Comparison of ENCODE assay signal across 8 cellular contexts in genomic region chr11:61477734-61478148, GRCh38. TPM values are rescaled to one million over a fixed set of nuclear protein-coding genes. Genes with fewer than 3 reads are reported as not detected.
DNase-seq lines count a peak whose midpoint lies in the region; ATAC-seq and TF ChIP-seq lines count a peak whose summit lies in the region.

No MANE protein-coding gene starts in this region.

- H3K27ac ChIP-seq in RWPE1 (no peak overlapping the region), right cardiac atrium (ENCODE audit: low read length) (no peak overlapping the region)

- WGBS in right cardiac atrium: 3% methylated on average over 18 of the region's 18 CpGs

- H3K9me3 ChIP-seq in right cardiac atrium (ENCODE audit: control insufficient read depth, low read length) (no peaks in the 10 kb centered on the region), MG63 (peaks cover 4% of the 10 kb centered on the region; the same call in 1 of the 2 replicates)

- peak; percentile 91 for TF ChIP-seq CTCF in RWPE1 (conservative IDR thresholded peaks at IDR 0.05; ENCODE audit: low read depth)

- H3K27ac Mint-ChIP-seq in activated naive CD8-positive, alpha-beta T cell treated with anti-CD3 and anti-CD28 coated beads for 36 hours: no peak overlapping the region

- H3K36me3 Mint-ChIP-seq in activated naive CD8-positive, alpha-beta T cell treated with anti-CD3 and anti-CD28 coated beads for 36 hours: peaks cover 2% of the 10 kb centered on the region

- intact Hi-C loops in right cardiac atrium (cut with DNase I): loop anchor here in 3 of 4 donors (2.0 to 10.0 kb wide), 3 partner anchors 39 to 160 kb away; no protein-coding TSS in a partner anchor

- peaks cover 4% of the 10 kb centered on the region for H3K36me3 ChIP-seq in MG63

- H3K27me3 ChIP-seq in right cardiac atrium (ENCODE audit: control insufficient read depth, insufficient read depth) (no peaks in the 10 kb centered on the region), MG63 (no peaks in the 10 kb centered on the region)

- no peak overlapping the region for H3K4me3 Mint-ChIP-seq in activated naive CD8-positive, alpha-beta T cell treated with anti-CD3 and anti-CD28 coated beads for 36 hours

- peaks cover 3% of the 10 kb centered on the region for H3K4me1 Mint-ChIP-seq in activated naive CD8-positive, alpha-beta T cell treated with anti-CD3 and anti-CD28 coated beads for 36 hours

- CTCF ChIA-PET in RWPE1 (lab: Yijun Ruan, JAX): interaction anchor here (0.5 to 4.8 kb wide), 23 partner anchors 8 to 254 kb away, joined by 3 to 42 read pairs (median 4); partner anchors contain the start of genes LRRC10B and SYT7

- H3K4me1 ChIP-seq in right cardiac atrium (ENCODE audit: control insufficient read depth, insufficient read depth, low read length): no peaks in the 10 kb centered on the region

- peak; percentile 7 to 39 for ATAC-seq in right cardiac atrium
- no peak for ATAC-seq in HG02981 (IDR thresholded peaks at IDR 0.05; ENCODE audit: unreplicated experiment)

- H3K9me3 Mint-ChIP-seq in activated naive CD8-positive, alpha-beta T cell treated with anti-CD3 and anti-CD28 coated beads for 36 hours: no peaks in the 10 kb centered on the region

- DNase-seq in NCI-H2029 (lab: John Stamatoyannopoulos, UW) (peak; percentile 11), NCI-H2029 treated with DMSO at 0.1 percent for 48 hours (lab: John Stamatoyannopoulos, UW) (no peak), RWPE1 (ENCODE audit: low spot score) (peak; percentile 53), right cardiac atrium (peak; percentile 47 to 84 (median 83)), MG63 (no peak)
- DNase-seq in activated naive CD8-positive, alpha-beta T cell treated with anti-CD3 and anti-CD28 coated beads for 36 hours: peak; percentile 52
- peak; percentile 7 to 31 for DNase-seq in stimulated activated CD4-positive, alpha-beta T cell treated with anti-CD3 and anti-CD28 coated beads, Interleukin-1b, Interleukin-23, amount 100 ng/mL, for 1 hour (ENCODE audit: low read depth in 2 of 2)

- POLR2A ChIA-PET in RWPE1 (lab: Yijun Ruan, JAX; ENCODE audit: low non-redundant PET): no interaction called here

- no peaks in the 10 kb centered on the region for H3K27me3 Mint-ChIP-seq in activated naive CD8-positive, alpha-beta T cell treated with anti-CD3 and anti-CD28 coated beads for 36 hours

- H3K4me3 ChIP-seq in right cardiac atrium (ENCODE audit: low read length): no peak overlapping the region
- no peak overlapping the region for H3K4me3 ChIP-seq in MG63

RNA-seq across cellular contexts. Expression of gene LRRC10B, which starts 30.8 kb away (rescaled TPM):
- total RNA-seq in activated naive CD8-positive, alpha-beta T cell treated with anti-CD3 and anti-CD28 coated beads for 36 hours: not detected
- under 1 TPM; 0.09 to 0.86 (median 0.68) TPM for total RNA-seq in right cardiac atrium
- polyA plus RNA-seq in right cardiac atrium: 0.57 TPM
- 1.0 and 1.3 TPM in 2 replicates for total RNA-seq in MG63 (2014; rRNA removed; shearing (Covaris generic); ENCODE audit: low replicate concordance)

RNA-seq across cellular contexts. Expression of gene SDHAF2, which starts 47.8 kb away (rescaled TPM):
- total RNA-seq in activated naive CD8-positive, alpha-beta T cell treated with anti-CD3 and anti-CD28 coated beads for 36 hours: 10 to 100 TPM; 41.7 to 44.4 TPM
- 10 to 100 TPM; 32.9 to 41.2 (median 33.3) TPM for total RNA-seq in right cardiac atrium
- 57.8 TPM for polyA plus RNA-seq in right cardiac atrium
- 18.2 and 35.5 TPM in 2 replicates for total RNA-seq in MG63 (2014; rRNA removed; shearing (Covaris generic); ENCODE audit: low replicate concordance)

RNA-seq across cellular contexts. Expression of gene CPSF7, which starts 48.0 kb away (rescaled TPM):
- total RNA-seq in activated naive CD8-positive, alpha-beta T cell treated with anti-CD3 and anti-CD28 coated beads for 36 hours: 100 to 1,000 TPM; 123 to 139 TPM
- total RNA-seq in right cardiac atrium: 10 to 100 TPM; 40.8 to 49.2 (median 43.5) TPM
- 26.0 TPM for polyA plus RNA-seq in right cardiac atrium
- 26.0 and 40.3 TPM in 2 replicates for total RNA-seq in MG63 (2014; rRNA removed; shearing (Covaris generic); ENCODE audit: low replicate concordance)

Comparison
In these comparisons a context has a peak if more than half of its experiments do, and no peak if none do; other contexts are left out.
1. DNase-seq: peak in NCI-H2029 (single experiment), RWPE1 (single experiment), activated naive CD8-positive, alpha-beta T cell treated with anti-CD3 and anti-CD28 coated beads for 36 hours (single experiment), right cardiac atrium (3 of 3) and stimulated activated CD4-positive, alpha-beta T cell treated with anti-CD3 and anti-CD28 coated beads, Interleukin-1b, Interleukin-23, amount 100 ng/mL, for 1 hour (2 of 2); none in NCI-H2029 treated with DMSO at 0.1 percent for 48 hours (single experiment) and MG63 (single experiment).